8 cellular contexts compared by ENCODE assay signal in genomic region chr1:54950361-54951163, GRCh38. TPM values are rescaled to one million over a fixed set of nuclear protein-coding genes. Genes with fewer than 3 reads are reported as not detected.
A peak's percentile ranks its signal among the peaks of the same experiment; 100 is the strongest.
DNase-seq lines count a peak whose midpoint lies in the region; ATAC-seq, FAIRE-seq and TF ChIP-seq lines count a peak whose summit lies in the region.

No MANE protein-coding gene starts in this region.

- peak; percentile 63 for TF ChIP-seq CTCF in BE2C (IDR thresholded peaks at IDR 0.05; ENCODE audit: low read depth, low read length)

- peak; percentile 61 for DNase-seq in BE2C
- DNase-seq in NCI-H2029 treated with DMSO at 0.1 percent for 48 hours (lab: John Stamatoyannopoulos, UW) = peak; percentile 88
- DNase-seq in caudate nucleus (lab: John Stamatoyannopoulos, UW) = peak in 52 of 61 donors; percentile 16 to 89 (median 68)
- DNase-seq in islet precursor cell = peak; percentile 92
- DNase-seq in stimulated activated CD4-positive, alpha-beta T cell treated with anti-CD3 and anti-CD28 coated beads, Interleukin-12 subunit alpha, Interleukin-12 subunit beta, amount 100 ng/mL, for 24 hours (ENCODE audit: low read depth in 2 of 2) = peak; percentile 17 to 55

- FAIRE-seq in TTC549 (lab: Jason Lieb, UNC) = peak; percentile 77

- peak overlapping the region; percentile 90 for H3K27ac ChIP-seq in caudate nucleus (ENCODE audit: low read depth, low read length)

- ATAC-seq in GM21526 (IDR thresholded peaks at IDR 0.05; ENCODE audit: low FRiP score, unreplicated experiment) (peak; percentile 60), GM18520 (IDR thresholded peaks at IDR 0.05; ENCODE audit: unreplicated experiment) (no peak)

- H3K36me3 ChIP-seq in BE2C = no peaks in the 10 kb centered on the region

- peak overlapping the region; percentile 44 for H3K4me3 ChIP-seq in BE2C (ENCODE audit: low read depth, low read length)

- H3K4me1 ChIP-seq in BE2C = no peaks in the 10 kb centered on the region

- no peaks in the 10 kb centered on the region for H3K9me3 ChIP-seq in BE2C

- no peaks in the 10 kb centered on the region for H3K27me3 ChIP-seq in BE2C

RNA-seq across cellular contexts. Expression of gene TMEM61, which starts 29.9 kb away (rescaled TPM):
- not detected for polyA plus RNA-seq in BE2C (2012; ENCODE audit: insufficient read depth, insufficient read length, low read depth)

RNA-seq across cellular contexts. Expression of gene BSND, which starts 48.2 kb away (rescaled TPM):
- not detected for polyA plus RNA-seq in BE2C (2012; ENCODE audit: insufficient read depth, insufficient read length, low read depth)

Comparison
In these comparisons a context has a peak if more than half of its experiments do, and no peak if none do; other contexts are left out.
1. DNase-seq: peak in every context shown above with its lines; median percentile 92 in islet precursor cell; 88 in NCI-H2029 treated with DMSO at 0.1 percent for 48 hours; 68 in caudate nucleus; 61 in BE2C; 36 in stimulated activated CD4-positive, alpha-beta T cell treated with anti-CD3 and anti-CD28 coated beads, Interleukin-12 subunit alpha, Interleukin-12 subunit beta, amount 100 ng/mL, for 24 hours.